In genomic region chr19:17075860-17076538, GRCh38 we compare ENCODE assay signal across 8 cellular contexts. TPM values are rescaled to one million over a fixed set of nuclear protein-coding genes. Genes with fewer than 3 reads are reported as not detected.
DNase-seq lines count a peak whose midpoint lies in the region; TF ChIP-seq lines count a peak whose summit lies in the region.

No MANE protein-coding gene starts in this region.

- peaks cover 52% of the 10 kb centered on the region for H3K4me1 ChIP-seq in Loucy (ENCODE audit: insufficient read depth, low read length, poor library complexity, severe bottlenecking)
- H3K4me1 ChIP-seq in endocrine pancreas (ENCODE audit: control insufficient read depth, insufficient read depth, low read length), result no peaks in the 10 kb centered on the region
- H3K4me1 ChIP-seq in stomach, result peaks cover 45 to 67% (median 59%) of the 10 kb centered on the region in 4 donors

- peak overlapping the region; percentile 84 for H2AFZ ChIP-seq in Loucy (ENCODE audit: low read length)

- no peaks in the 10 kb centered on the region for H3K9me2 ChIP-seq in Loucy (replicated peaks; ENCODE audit: low read depth, low read length)

- H3K9me3 ChIP-seq in Loucy (ENCODE audit: insufficient read depth, low read depth, low read length), result no peaks in the 10 kb centered on the region
- H3K9me3 ChIP-seq in endocrine pancreas (ENCODE audit: control insufficient read depth, low read length), result no peaks in the 10 kb centered on the region
- H3K9me3 ChIP-seq in stomach, result no peaks in the 10 kb centered on the region

- peak overlapping the region; percentile 90 for H3K4me2 ChIP-seq in Loucy (ENCODE audit: low read depth, low read length, poor library complexity, severe bottlenecking)

- H3K36me3 ChIP-seq in Loucy (ENCODE audit: insufficient read depth, low read length) (peaks cover 3% of the 10 kb centered on the region; the same call in 1 of the 2 replicates), endocrine pancreas (ENCODE audit: control insufficient read depth, insufficient read depth, low read length) (no peaks in the 10 kb centered on the region), stomach (peaks cover 4 to 22% (median 12%) of the 10 kb centered on the region in 4 donors)

- no peak for TF ChIP-seq EP300 in stomach (IDR thresholded peaks at IDR 0.05)

- H4K20me1 ChIP-seq in Loucy (ENCODE audit: insufficient read depth, low read length, poor library complexity, severe bottlenecking), result peaks cover 66% of the 10 kb centered on the region

- intact Hi-C loops in stomach (cut with DNase I; ENCODE audit: low total_unique reads), result loop anchor here (10.0 kb wide), 1 partner anchor 49 kb away; no protein-coding TSS in a partner anchor

- H3K27ac ChIP-seq in stomach, result peak overlapping the region; percentile 91 to 95 (median 92)

- H3K27me3 ChIP-seq in Loucy (ENCODE audit: insufficient read depth, low read length, poor library complexity, severe bottlenecking), result no peaks in the 10 kb centered on the region
- no peaks in the 10 kb centered on the region for H3K27me3 ChIP-seq in endocrine pancreas (ENCODE audit: control insufficient read depth, insufficient read depth, low read length)
- H3K27me3 ChIP-seq in stomach, result no peaks in the 10 kb centered on the region

- H3K9ac ChIP-seq in Loucy (ENCODE audit: low read depth, low read length, poor library complexity, severe bottlenecking) (peak overlapping the region; percentile 83), endocrine pancreas (ENCODE audit: control insufficient read depth, insufficient read depth, low read length) (peak overlapping the region; percentile 69)

- WGBS in stomach, 5 donors, result 0 to 1% (median 1%) methylated on average over 40 to 44 of the region's 44 CpGs

- peaks cover 93% of the 10 kb centered on the region for H3K79me2 ChIP-seq in Loucy (ENCODE audit: insufficient read depth, low read length)

- DNase-seq in DMS79 treated with DMSO at 0.1 percent for 48 hours (lab: John Stamatoyannopoulos, UW), result peak; percentile 44
- DNase-seq in activated CD4-positive, alpha-beta T cell treated with anti-CD3 and anti-CD28 coated beads, Interleukin-2, amount 50 U/mL, for 48 hours, result peak; percentile 34 to 56
- peak; percentile 19 for DNase-seq in myocyte (ENCODE audit: low read depth)
- peak; percentile 37 for DNase-seq in stomach
- DNase-seq in foreskin melanocyte, result no peak
- no peak for DNase-seq in dedifferentiated amniotic fluid mesenchymal stem cell (ENCODE audit: extremely low spot score)

- H3K4me3 ChIP-seq in Loucy (ENCODE audit: low read length, poor library complexity, severe bottlenecking) (peak overlapping the region; percentile 91), endocrine pancreas (ENCODE audit: control insufficient read depth, insufficient read depth, low read length) (peak overlapping the region; percentile 20), stomach (peak overlapping the region; percentile 78 to 93 (median 86))

- TF ChIP-seq CTCF in Loucy (conservative IDR thresholded peaks at IDR 0.05; ENCODE audit: low read length), result no peak
- TF ChIP-seq CTCF in stomach (IDR thresholded peaks at IDR 0.05), result no peak

- no peaks in the 10 kb centered on the region for H3F3A ChIP-seq in Loucy (ENCODE audit: low read depth)

- TF ChIP-seq POLR2A in stomach (IDR thresholded peaks at IDR 0.05), result no peak

RNA-seq across cellular contexts. Expression of gene MYO9B, which starts 0.4 kb away (rescaled TPM):
- total RNA-seq in myocyte (35.8 and 43.4 TPM in 2 replicates), stomach (100 to 1,000 TPM in 3 of 5 donors, 10 to 100 TPM in 2; 43.0 to 265 (median 156) TPM)
- 51.2 TPM for polyA plus RNA-seq in myocyte (2012)
- 10 to 100 TPM; 30.2 to 35.6 (median 30.6) TPM for polyA plus RNA-seq in stomach

RNA-seq across cellular contexts. Expression of gene HAUS8, which starts 0.7 kb away (rescaled TPM):
- 3.3 and 5.4 TPM in 2 replicates for total RNA-seq in myocyte
- polyA plus RNA-seq in myocyte (2012), result 5.0 TPM
- total RNA-seq in stomach, result 10 to 100 TPM in 1 of 5 donors, 1 to 10 TPM in 3, under 1 TPM in 1; 0.45 to 27.2 (median 8.3) TPM
- 10 to 100 TPM in 1 of 3 donors, 1 to 10 TPM in 2; 9.2 to 11.9 (median 9.4) TPM for polyA plus RNA-seq in stomach

RNA-seq across cellular contexts. Expression of gene CPAMD8, which starts 49.4 kb away (rescaled TPM):
- total RNA-seq in myocyte, result not detected in 2 replicates
- not detected for polyA plus RNA-seq in myocyte (2012)
- 100 to 1,000 TPM in 1 of 5 donors, 10 to 100 TPM in 3, under 1 TPM in 1; 0.43 to 221 (median 13.2) TPM for total RNA-seq in stomach
- polyA plus RNA-seq in stomach, result 1 to 10 TPM; 2.1 to 6.6 (median 2.3) TPM

Comparison
In these comparisons a context has a peak if more than half of its experiments do, and no peak if none do; other contexts are left out.
1. DNase-seq: peak in DMS79 treated with DMSO at 0.1 percent for 48 hours (single experiment), activated CD4-positive, alpha-beta T cell treated with anti-CD3 and anti-CD28 coated beads, Interleukin-2, amount 50 U/mL, for 48 hours (2 of 2), myocyte (single experiment) and stomach (single experiment); none in foreskin melanocyte (single experiment) and dedifferentiated amniotic fluid mesenchymal stem cell (single experiment).
2. H3K4me3 ChIP-seq: peak in every context shown above with its lines; median percentile 91 in Loucy; 86 in stomach; 20 in endocrine pancreas.